ENCODE assay signal across 15 cellular contexts in the genomic region with DNA sequence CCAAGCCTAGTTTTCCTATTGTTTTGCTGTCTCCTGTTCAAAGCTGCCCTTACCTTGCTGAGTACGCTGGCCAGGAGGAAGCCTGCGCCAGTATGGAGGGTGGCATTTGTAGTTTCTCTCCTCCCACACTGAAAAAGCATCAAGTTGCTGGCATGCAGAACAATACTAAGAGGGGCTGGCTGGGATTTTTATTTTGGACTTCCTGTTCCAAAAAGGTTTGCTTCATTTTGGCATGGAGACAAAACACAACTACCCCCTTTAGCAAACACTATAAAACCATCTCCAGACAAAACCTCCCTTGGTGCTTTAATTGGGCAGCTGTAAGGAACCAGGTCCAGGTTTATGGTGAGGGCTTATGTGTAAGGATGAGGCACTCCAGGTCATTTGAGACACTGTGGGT.
DNase-seq lines count a peak whose midpoint lies in the region; ATAC-seq and TF ChIP-seq lines count a peak whose summit lies in the region.
"Had no signal": no experiment of that assay in that cellular context is flagged by ENCODE, and none has a peak within 500 bp of the region (broad histone marks: within the 10 kb centered on the region; RNA-seq: fewer than 3 reads in every experiment).

No MANE protein-coding gene starts in this region.

- ATAC-seq in HG03342 (IDR thresholded peaks at IDR 0.05; ENCODE audit: unreplicated experiment), result no peak
- ATAC-seq in SK-N-SH treated with all-trans-retinoic acid at 6 μM for 48 hours, result no peak
- ATAC-seq: foreskin keratinocyte, left cardiac atrium, pancreas had no signal

- DNase-seq in NCI-H146 (lab: John Stamatoyannopoulos, UW) (peak; percentile 31), NCI-H146 treated with DMSO at 0.1 percent for 48 hours (lab: John Stamatoyannopoulos, UW; ENCODE audit: unreplicated experiment) (no peak), NCI-H748 (lab: John Stamatoyannopoulos, UW; ENCODE audit: unreplicated experiment) (peak; percentile 89), left kidney (ENCODE audit: low read depth, low spot score) (peak; percentile 33), SKM-1 (lab: John Stamatoyannopoulos, UW; ENCODE audit: unreplicated experiment) (no peak), NCI-H2171 (lab: John Stamatoyannopoulos, UW) (no peak)
- DNase-seq: 8988T, activated gamma-delta T cell treated with Interleukin-2 at 50 U/mL for 16 hours, foreskin keratinocyte, left cardiac atrium, NCI-H1694, pancreas, testis had no signal

TF ChIP-seq in SK-N-SH treated with all-trans-retinoic acid at 6 μM for 48 hours, 23 proteins besides CTCF, POLR2A, EP300 and RAD21:
- TF ChIP-seq BACH2 (CRISPR knock-in tag; IDR thresholded peaks at IDR 0.05; ENCODE audit: borderline replicate concordance) (no peak), ARNTL (CRISPR knock-in tag; IDR thresholded peaks at IDR 0.05; ENCODE audit: borderline replicate concordance, low read depth) (no peak), CSDC2 (CRISPR knock-in tag; IDR thresholded peaks at IDR 0.05) (no peak), ISL1 (CRISPR knock-in tag; IDR thresholded peaks at IDR 0.05) (no peak)
- TF ChIP-seq, protein P1, sequence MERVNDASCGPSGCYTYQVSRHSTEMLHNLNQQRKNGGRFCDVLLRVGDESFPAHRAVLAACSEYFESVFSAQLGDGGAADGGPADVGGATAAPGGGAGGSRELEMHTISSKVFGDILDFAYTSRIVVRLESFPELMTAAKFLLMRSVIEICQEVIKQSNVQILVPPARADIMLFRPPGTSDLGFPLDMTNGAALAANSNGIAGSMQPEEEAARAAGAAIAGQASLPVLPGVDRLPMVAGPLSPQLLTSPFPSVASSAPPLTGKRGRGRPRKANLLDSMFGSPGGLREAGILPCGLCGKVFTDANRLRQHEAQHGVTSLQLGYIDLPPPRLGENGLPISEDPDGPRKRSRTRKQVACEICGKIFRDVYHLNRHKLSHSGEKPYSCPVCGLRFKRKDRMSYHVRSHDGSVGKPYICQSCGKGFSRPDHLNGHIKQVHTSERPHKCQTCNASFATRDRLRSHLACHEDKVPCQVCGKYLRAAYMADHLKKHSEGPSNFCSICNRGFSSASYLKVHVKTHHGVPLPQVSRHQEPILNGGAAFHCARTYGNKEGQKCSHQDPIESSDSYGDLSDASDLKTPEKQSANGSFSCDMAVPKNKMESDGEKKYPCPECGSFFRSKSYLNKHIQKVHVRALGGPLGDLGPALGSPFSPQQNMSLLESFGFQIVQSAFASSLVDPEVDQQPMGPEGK (CRISPR knock-in tag; IDR thresholded peaks at IDR 0.05; ENCODE audit: borderline replicate concordance), result no peak

Comparison
In these comparisons a context has a peak if more than half of its experiments do, and no peak if none do; other contexts are left out.
1. DNase-seq: peak in NCI-H146 (single experiment), NCI-H748 (single experiment) and left kidney (single experiment); none in NCI-H146 treated with DMSO at 0.1 percent for 48 hours (single experiment), SKM-1 (single experiment) and NCI-H2171 (single experiment).